In genomic region chr10:80407836-80408197, GRCh38 we compare ENCODE assay signal across 9 cellular contexts. TPM values are rescaled to one million over a fixed set of nuclear protein-coding genes. Genes with fewer than 3 reads are reported as not detected.
DNase-seq lines count a peak whose midpoint lies in the region; ATAC-seq and TF ChIP-seq lines count a peak whose summit lies in the region.
"Had no signal": no experiment of that assay in that cellular context is flagged by ENCODE, and none has a peak within 500 bp of the region (broad histone marks: within the 10 kb centered on the region; RNA-seq: fewer than 3 reads in every experiment).

No MANE protein-coding gene starts in this region.

- ATAC-seq in CD4-positive, alpha-beta T cell (ENCODE audit: poor library complexity), result peak; percentile 33
- ATAC-seq in GM21390 (IDR thresholded peaks at IDR 0.05; ENCODE audit: unreplicated experiment), result peak; percentile 27
- peak; percentile 68 for ATAC-seq in upper lobe of right lung
- ATAC-seq in HG02840 (IDR thresholded peaks at IDR 0.05; ENCODE audit: low FRiP score, unreplicated experiment), result no peak

- no peaks in the 10 kb centered on the region for H3K27me3 ChIP-seq in CD4-positive, alpha-beta T cell (ENCODE audit: control insufficient read depth, insufficient read depth, low read length)
- no peaks in the 10 kb centered on the region for H3K27me3 ChIP-seq in upper lobe of right lung

- no peaks in the 10 kb centered on the region for H3K9me3 ChIP-seq in CD4-positive, alpha-beta T cell (ENCODE audit: control insufficient read depth, low read length)
- no peaks in the 10 kb centered on the region for H3K9me3 ChIP-seq in upper lobe of right lung

- no peaks in the 10 kb centered on the region for H3K27me3 Mint-ChIP-seq in CD4-positive, alpha-beta T cell
- H3K27me3 Mint-ChIP-seq in IgD-negative memory B cell (peaks cover 3% of the 10 kb centered on the region), osteocyte (ENCODE audit: unreplicated experiment) (peaks cover 9% of the 10 kb centered on the region)

- peak overlapping the region; percentile 94 for H3K4me3 Mint-ChIP-seq in CD4-positive, alpha-beta T cell
- H3K4me3 Mint-ChIP-seq in IgD-negative memory B cell, result peak overlapping the region; percentile 88 to 96 (median 92)
- H3K4me3 Mint-ChIP-seq in osteocyte (ENCODE audit: unreplicated experiment), result peak overlapping the region; percentile 78

- CTCF ChIA-PET in CD4-positive, alpha-beta T cell (lab: Charles Lee), result interaction anchor here (0.7 to 1.9 kb wide), 4 partner anchors 29 to 953 kb away, joined by 3 to 10 read pairs (median 4); no protein-coding TSS in a partner anchor

- intact Hi-C loops in CD4-positive, alpha-beta T cell (cut with DNase I, micrococcal nuclease), result no loop called here
- intact Hi-C loops in upper lobe of right lung (cut with DNase I), result no loop called here

- peak overlapping the region; percentile 10 for H3K27ac ChIP-seq in CD4-positive, alpha-beta T cell (ENCODE audit: low read depth, low read length)
- peak overlapping the region; percentile 47 for H3K27ac ChIP-seq in upper lobe of right lung

- peak in 1 of 10 experiments; percentile 2 for DNase-seq in CD4-positive, alpha-beta T cell
- DNase-seq in activated CD8-positive, alpha-beta memory T cell treated with anti-CD3 and anti-CD28 coated beads, Interleukin-2, amount 50 U/mL, for 24 hours (ENCODE audit: extremely low read depth), result peak; percentile 26
- DNase-seq in foreskin fibroblast (peak in 1 of 2 donors; percentile 28), osteocyte (ENCODE audit: extremely low spot score, unreplicated experiment) (no peak), upper lobe of right lung (peak; percentile 79)

- POLR2A ChIA-PET in CD4-positive, alpha-beta T cell (lab: Charles Lee), result interaction anchor here (0.5 to 1.7 kb wide), 17 partner anchors 20 to 220 kb away, joined by 3 to 8 read pairs (median 4); no protein-coding TSS in a partner anchor

- no peak for TF ChIP-seq CTCF in CD4-positive, alpha-beta T cell (IDR thresholded peaks at IDR 0.05)
- TF ChIP-seq CTCF in foreskin fibroblast (IDR thresholded peaks at IDR 0.05; ENCODE audit: low read depth, low read length), result no peak
- TF ChIP-seq CTCF in osteocyte (IDR thresholded peaks at IDR 0.05), result no peak
- TF ChIP-seq CTCF in upper lobe of right lung (IDR thresholded peaks at IDR 0.05), result no peak

- H3K4me1 Mint-ChIP-seq in CD4-positive, alpha-beta T cell (ENCODE audit: low read depth), result peaks cover 44% of the 10 kb centered on the region
- peaks cover 9 to 13% (median 11%) of the 10 kb centered on the region in 3 donors for H3K4me1 Mint-ChIP-seq in IgD-negative memory B cell
- peaks cover 51% of the 10 kb centered on the region for H3K4me1 Mint-ChIP-seq in osteocyte (ENCODE audit: unreplicated experiment)

- peaks cover 4% of the 10 kb centered on the region for H3K36me3 Mint-ChIP-seq in CD4-positive, alpha-beta T cell (ENCODE audit: low read depth)
- peaks cover 2% of the 10 kb centered on the region for H3K36me3 Mint-ChIP-seq in IgD-negative memory B cell
- H3K36me3 Mint-ChIP-seq in osteocyte (ENCODE audit: unreplicated experiment), result no peaks in the 10 kb centered on the region

- peak overlapping the region; percentile 45 for H3K27ac Mint-ChIP-seq in CD4-positive, alpha-beta T cell
- peak overlapping the region; percentile 53 to 94 (median 80) for H3K27ac Mint-ChIP-seq in IgD-negative memory B cell
- peak overlapping the region; percentile 11 for H3K27ac Mint-ChIP-seq in osteocyte (ENCODE audit: unreplicated experiment)

- no peaks in the 10 kb centered on the region for H3K36me3 ChIP-seq in upper lobe of right lung

- H3K9me3 Mint-ChIP-seq in CD4-positive, alpha-beta T cell, result no peaks in the 10 kb centered on the region
- H3K9me3 Mint-ChIP-seq in IgD-negative memory B cell (no peaks in the 10 kb centered on the region), osteocyte (ENCODE audit: unreplicated experiment) (no peaks in the 10 kb centered on the region)

- H3K4me3 ChIP-seq in foreskin fibroblast (ENCODE audit: low read depth in 1 of 2, low read length in 2 of 2) (peak overlapping the region; percentile 50 to 67), upper lobe of right lung (peak overlapping the region; percentile 74)

- H3K4me1 ChIP-seq in upper lobe of right lung, result peaks cover 24% of the 10 kb centered on the region

RNA-seq across cellular contexts. Expression of gene PRXL2A, which starts 0.5 kb away (rescaled TPM):
- total RNA-seq in CD4-positive, alpha-beta T cell, result 1 to 10 TPM; 3.9 to 4.6 TPM
- polyA plus RNA-seq in IgD-negative memory B cell, result 13.2 TPM
- total RNA-seq in osteocyte, result 56.8 and 59.2 TPM in 2 replicates
- total RNA-seq in upper lobe of right lung, result 52.9 TPM

RNA-seq across cellular contexts. Expression of gene TSPAN14, which starts 46.3 kb away (rescaled TPM):
- 100 to 1,000 TPM; 167 to 168 TPM for total RNA-seq in CD4-positive, alpha-beta T cell
- polyA plus RNA-seq in IgD-negative memory B cell, result 45.0 TPM
- 50.7 and 51.4 TPM in 2 replicates for total RNA-seq in osteocyte
- total RNA-seq in upper lobe of right lung, result 157 TPM

RNA-seq across cellular contexts. Expression of gene DYDC2, which starts 51.2 kb away (rescaled TPM):
- not detected for total RNA-seq in CD4-positive, alpha-beta T cell
- not detected for polyA plus RNA-seq in IgD-negative memory B cell
- total RNA-seq in osteocyte (not detected in 2 replicates), upper lobe of right lung (not detected)

RNA-seq across cellular contexts. Expression of gene DYDC1, which starts 51.3 kb away (rescaled TPM):
- total RNA-seq in CD4-positive, alpha-beta T cell, result not detected
- not detected for polyA plus RNA-seq in IgD-negative memory B cell
- not detected in 2 replicates for total RNA-seq in osteocyte
- not detected for total RNA-seq in upper lobe of right lung
- total RNA-seq: HT1080 had no signal

Comparison
In these comparisons a context has a peak if more than half of its experiments do, and no peak if none do; other contexts are left out.
1. H3K27ac Mint-ChIP-seq: peak in every context shown above with its lines; median percentile 80 in IgD-negative memory B cell; 45 in CD4-positive, alpha-beta T cell; 11 in osteocyte.